In genomic region chr12:61996717-61997116, GRCh38 we compare ENCODE assay signal across 33 cellular contexts.
"Had no signal": no experiment of that assay in that cellular context is flagged by ENCODE, and none has a peak within 500 bp of the region (broad histone marks: within the 10 kb centered on the region; RNA-seq: fewer than 3 reads in every experiment).

No MANE protein-coding gene starts in this region.

- H3K27me3 Mint-ChIP-seq: activated B cell treated with CpG ODN at 0.5 μM for 24 hours; activated CD4-positive, alpha-beta memory T cell treated with anti-CD3 and anti-CD28 coated beads for 36 hours; activated CD4-positive, alpha-beta T cell treated with anti-CD3 and anti-CD28 coated beads, Interleukin-2, amount 10 ng/mL, durations not matched to agents 24 days and 14 days; T-helper 17 cell had no signal

- FAIRE-seq: astrocyte, TTC549 had no signal

- H3K9me3 ChIP-seq: adrenal gland, body of pancreas, breast epithelium had no signal

- H3K4me1 ChIP-seq: adrenal gland, body of pancreas, breast epithelium had no signal

- H3K4me1 Mint-ChIP-seq: activated B cell treated with CpG ODN at 0.5 μM for 24 hours; activated CD4-positive, alpha-beta T cell treated with anti-CD3 and anti-CD28 coated beads, Interleukin-2, amount 10 ng/mL, durations not matched to agents 24 days and 14 days; activated naive CD8-positive, alpha-beta T cell treated with anti-CD3 and anti-CD28 coated beads for 36 hours; activated T-helper 17 cell treated with anti-CD3 and anti-CD28 coated beads, Interleukin-2, amount 50 U/mL, for 72 hours; T-helper 17 cell had no signal

- H3K27me3 ChIP-seq: adrenal gland, body of pancreas, brain microvascular endothelial cell, breast epithelium had no signal

- H3K27ac Mint-ChIP-seq: activated B cell treated with CpG ODN at 0.5 μM for 24 hours; activated CD4-positive, alpha-beta memory T cell treated with anti-CD3 and anti-CD28 coated beads for 36 hours; activated CD4-positive, alpha-beta T cell treated with anti-CD3 and anti-CD28 coated beads, Interleukin-2, amount 10 ng/mL, durations not matched to agents 24 days and 14 days; activated CD8-positive, alpha-beta T cell treated with anti-CD3 and anti-CD28 coated beads for 36 hours; activated naive CD4-positive, alpha-beta T cell treated with anti-CD3 and anti-CD28 coated beads for 36 hours; activated naive CD4-positive, alpha-beta T cell treated with anti-CD3 and anti-CD28 coated beads, Interleukin-2, amount 50 U/mL, for 72 hours; activated naive CD8-positive, alpha-beta T cell treated with anti-CD3 and anti-CD28 coated beads for 36 hours; activated T-cell treated with anti-CD3 and anti-CD28 coated beads, Interleukin-2, amount 50 U/mL, for 72 hours; activated T-helper 1 cell treated with anti-CD3 and anti-CD28 coated beads, Interleukin-12 subunit alpha, Interleukin-12 subunit beta, Interleukin-2, Interleukin-4 antibody, amounts not matched to agents 30 ng/mL and 10 ng/mL and 1 ng/mL, durations not matched to agents 14 hours and 24 hours and 36 hours; activated T-helper 17 cell treated with anti-CD3 and anti-CD28 coated beads, Interleukin-2, amount 50 U/mL, for 72 hours; T-helper 17 cell had no signal

- H3K4me3 ChIP-seq: adrenal gland, body of pancreas, breast epithelium had no signal

- H3K36me3 ChIP-seq: adrenal gland, brain microvascular endothelial cell, breast epithelium had no signal

- DNase-seq: activated B cell treated with CpG ODN at 0.5 μM for 24 hours; activated CD4-positive, alpha-beta memory T cell treated with anti-CD3 and anti-CD28 coated beads for 36 hours; activated CD4-positive, alpha-beta T cell treated with anti-CD3 and anti-CD28 coated beads for 4 hours; activated CD4-positive, alpha-beta T cell treated with anti-CD3 and anti-CD28 coated beads, Interleukin-2, amount 10 ng/mL, durations not matched to agents 24 days and 14 days; activated CD4-positive, alpha-beta T cell treated with anti-CD3 and anti-CD28 coated beads, Interleukin-2, amount 50 U/mL, for 1 hour; activated CD4-positive, alpha-beta T cell treated with anti-CD3 and anti-CD28 coated beads, Interleukin-2, amount 50 U/mL, for 4 hours; activated CD4-positive, CD25-positive, alpha-beta regulatory T cell treated with anti-CD3 and anti-CD28 coated beads, Interleukin-2, amount 50 U/mL, for 72 hours; activated CD8-positive, alpha-beta memory T cell treated with anti-CD3 and anti-CD28 coated beads, Interleukin-2, amount 50 U/mL, for 4 hours; activated CD8-positive, alpha-beta T cell treated with anti-CD3 and anti-CD28 coated beads for 36 hours; activated effector memory CD4-positive, alpha-beta T cell treated with anti-CD3 and anti-CD28 coated beads, Interleukin-2, amount 50 U/mL, for 16 hours; activated gamma-delta T cell treated with Interleukin-2 at 50 U/mL for 16 hours; activated naive CD4-positive, alpha-beta T cell; activated naive CD4-positive, alpha-beta T cell treated with anti-CD3 and anti-CD28 coated beads for 36 hours; activated naive CD4-positive, alpha-beta T cell treated with anti-CD3 and anti-CD28 coated beads, Interleukin-2, amount 50 U/mL, for 16 hours; activated naive CD8-positive, alpha-beta T cell treated with anti-CD3 and anti-CD28 coated beads for 36 hours; activated T-cell treated with anti-CD3 and anti-CD28 coated beads for 4 hours; activated T-cell treated with anti-CD3 and anti-CD28 coated beads, Interleukin-2, amount 50 U/mL, for 1 hour; activated T-cell treated with anti-CD3 and anti-CD28 coated beads, Interleukin-2, amount 50 U/mL, for 4 hours; activated T-cell treated with anti-CD3 and anti-CD28 coated beads, Interleukin-2, amount 50 U/mL, for 72 hours; adrenal gland; amniotic stem cell; aorta; body of pancreas; brain microvascular endothelial cell; central memory CD4-positive, alpha-beta T cell; T-helper 17 cell had no signal

- H3K27ac ChIP-seq: adrenal gland, body of pancreas, brain microvascular endothelial cell, breast epithelium, VCaP had no signal

- H3K4me3 Mint-ChIP-seq: activated B cell treated with CpG ODN at 0.5 μM for 24 hours; activated CD4-positive, alpha-beta memory T cell treated with anti-CD3 and anti-CD28 coated beads for 36 hours; activated CD4-positive, alpha-beta T cell treated with anti-CD3 and anti-CD28 coated beads, Interleukin-2, amount 10 ng/mL, durations not matched to agents 24 days and 14 days; activated CD8-positive, alpha-beta T cell treated with anti-CD3 and anti-CD28 coated beads for 36 hours; activated naive CD4-positive, alpha-beta T cell treated with anti-CD3 and anti-CD28 coated beads for 36 hours; activated naive CD8-positive, alpha-beta T cell treated with anti-CD3 and anti-CD28 coated beads for 36 hours; activated T-cell treated with anti-CD3 and anti-CD28 coated beads, Interleukin-2, amount 50 U/mL, for 4 hours; activated T-cell treated with anti-CD3 and anti-CD28 coated beads, Interleukin-2, amount 50 U/mL, for 72 hours; activated T-helper 1 cell treated with anti-CD3 and anti-CD28 coated beads, Interleukin-12 subunit alpha, Interleukin-12 subunit beta, Interleukin-2, Interleukin-4 antibody, amounts not matched to agents 30 ng/mL and 10 ng/mL and 1 ng/mL, durations not matched to agents 14 hours and 24 hours and 36 hours; activated T-helper 17 cell treated with anti-CD3 and anti-CD28 coated beads, Interleukin-2, amount 50 U/mL, for 72 hours; T-helper 17 cell had no signal

- ATAC-seq: activated CD8-positive, alpha-beta T cell treated with anti-CD3 and anti-CD28 coated beads for 36 hours; activated naive CD4-positive, alpha-beta T cell treated with anti-CD3 and anti-CD28 coated beads, Interleukin-2, amount 50 U/mL, for 72 hours; activated T-cell treated with anti-CD3 and anti-CD28 coated beads, Interleukin-2, amount 50 U/mL, for 4 hours; activated T-cell treated with anti-CD3 and anti-CD28 coated beads, Interleukin-2, amount 50 U/mL, for 72 hours; activated T-helper 17 cell treated with anti-CD3 and anti-CD28 coated beads, Interleukin-2, amount 50 U/mL, for 72 hours; body of pancreas; T-helper 17 cell had no signal

- H3K9me3 Mint-ChIP-seq: activated B cell treated with CpG ODN at 0.5 μM for 24 hours; activated CD4-positive, alpha-beta memory T cell treated with anti-CD3 and anti-CD28 coated beads for 36 hours; activated CD4-positive, alpha-beta T cell treated with anti-CD3 and anti-CD28 coated beads, Interleukin-2, amount 10 ng/mL, durations not matched to agents 24 days and 14 days; activated CD8-positive, alpha-beta T cell treated with anti-CD3 and anti-CD28 coated beads for 36 hours; activated naive CD4-positive, alpha-beta T cell treated with anti-CD3 and anti-CD28 coated beads for 36 hours; activated naive CD4-positive, alpha-beta T cell treated with anti-CD3 and anti-CD28 coated beads, Interleukin-2, amount 50 U/mL, for 72 hours; activated naive CD8-positive, alpha-beta T cell treated with anti-CD3 and anti-CD28 coated beads for 36 hours; activated T-cell treated with anti-CD3 and anti-CD28 coated beads, Interleukin-2, amount 50 U/mL, for 4 hours; activated T-cell treated with anti-CD3 and anti-CD28 coated beads, Interleukin-2, amount 50 U/mL, for 72 hours; activated T-helper 1 cell treated with anti-CD3 and anti-CD28 coated beads, Interleukin-12 subunit alpha, Interleukin-12 subunit beta, Interleukin-2, Interleukin-4 antibody, amounts not matched to agents 30 ng/mL and 10 ng/mL and 1 ng/mL, durations not matched to agents 14 hours and 24 hours and 36 hours; activated T-helper 17 cell treated with anti-CD3 and anti-CD28 coated beads, Interleukin-2, amount 50 U/mL, for 72 hours had no signal

- H3K36me3 Mint-ChIP-seq: activated CD4-positive, alpha-beta memory T cell treated with anti-CD3 and anti-CD28 coated beads for 36 hours; activated naive CD4-positive, alpha-beta T cell treated with anti-CD3 and anti-CD28 coated beads, Interleukin-2, amount 50 U/mL, for 72 hours; activated naive CD8-positive, alpha-beta T cell treated with anti-CD3 and anti-CD28 coated beads for 36 hours had no signal
